Comparison of ENCODE assay signal across 14 cellular contexts in the genomic region with DNA sequence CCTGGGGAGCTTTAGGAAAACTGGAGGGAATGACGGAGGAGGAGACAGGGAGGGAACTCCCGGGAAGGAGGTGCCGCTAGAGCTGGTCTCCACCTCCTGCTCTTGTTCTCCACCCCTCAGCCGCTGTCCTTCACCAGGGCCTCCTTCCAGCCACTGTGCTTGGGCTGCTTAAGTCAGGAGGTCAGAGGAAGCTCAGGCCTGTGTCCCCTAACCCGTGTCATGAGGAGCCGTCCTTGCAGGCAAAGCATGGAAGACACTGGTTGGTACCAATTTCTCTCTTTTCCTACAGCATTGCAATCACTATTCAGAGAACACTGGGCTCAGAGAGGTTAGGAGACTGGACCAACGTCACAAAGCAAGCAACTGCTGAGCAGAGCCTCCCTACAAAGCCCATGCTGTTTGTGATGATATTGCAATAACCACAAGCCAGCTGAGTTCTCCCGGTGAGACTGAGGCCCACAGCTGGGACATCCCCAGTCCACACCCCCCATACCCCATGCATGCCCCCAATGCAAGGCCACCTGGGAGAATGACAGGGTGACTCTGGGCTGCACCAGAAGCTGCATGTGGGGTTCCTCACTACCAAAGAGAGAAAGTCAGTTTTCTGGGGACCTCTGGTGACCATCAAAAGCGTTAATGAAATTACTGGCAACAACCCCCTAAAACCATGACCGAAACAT.
DNase-seq lines count a peak whose midpoint lies in the region; ATAC-seq and TF ChIP-seq lines count a peak whose summit lies in the region.
"Had no signal": no experiment of that assay in that cellular context is flagged by ENCODE, and none has a peak within 500 bp of the region (broad histone marks: within the 10 kb centered on the region; RNA-seq: fewer than 3 reads in every experiment).

No MANE protein-coding gene starts in this region.

- intact Hi-C loops in activated CD4-positive, alpha-beta memory T cell treated with anti-CD3 and anti-CD28 coated beads for 36 hours (cut with micrococcal nuclease): no loop called here
- intact Hi-C loops in uterus (cut with DNase I; ENCODE audit: low total_unique reads): no loop called here

- CTCF ChIA-PET in activated CD4-positive, alpha-beta memory T cell treated with anti-CD3 and anti-CD28 coated beads for 36 hours (lab: Charles Lee): interaction anchor here (1.9 kb wide), 1 partner anchor 50 kb away, joined by 4 read pairs; no protein-coding TSS in a partner anchor

- no peak overlapping the region for H3K27ac ChIP-seq in coronary artery
- H3K27ac ChIP-seq in uterus: no peak overlapping the region

- no peak overlapping the region for H3K27ac Mint-ChIP-seq in stimulated activated memory B cell treated with anti-CD40 and anti-IgM and Interleukin-4, amounts not matched to agents 10 μg/mL and 1 μg/mL and 100 μg/mL, for 72 hours
- H3K27ac Mint-ChIP-seq in activated CD4-positive, alpha-beta memory T cell treated with anti-CD3 and anti-CD28 coated beads for 36 hours: no peak overlapping the region
- H3K27ac Mint-ChIP-seq: CD4-positive, alpha-beta memory T cell; GM23338 had no signal

- no peaks in the 10 kb centered on the region for H3K9me3 ChIP-seq in uterus
- H3K9me3 ChIP-seq: Caco-2 had no signal

- H3K4me3 ChIP-seq in coronary artery: no peak overlapping the region
- no peak overlapping the region for H3K4me3 ChIP-seq in uterus
- H3K4me3 ChIP-seq: GM23338 had no signal

- H3K27me3 Mint-ChIP-seq in stimulated activated memory B cell treated with anti-CD40 and anti-IgM and Interleukin-4, amounts not matched to agents 10 μg/mL and 1 μg/mL and 100 μg/mL, for 72 hours: no peaks in the 10 kb centered on the region
- H3K27me3 Mint-ChIP-seq in activated CD4-positive, alpha-beta memory T cell treated with anti-CD3 and anti-CD28 coated beads for 36 hours: peaks cover 2% of the 10 kb centered on the region
- H3K27me3 Mint-ChIP-seq: CD4-positive, alpha-beta memory T cell had no signal

- no peaks in the 10 kb centered on the region for H3K36me3 Mint-ChIP-seq in stimulated activated memory B cell treated with anti-CD40 and anti-IgM and Interleukin-4, amounts not matched to agents 10 μg/mL and 1 μg/mL and 100 μg/mL, for 72 hours
- no peaks in the 10 kb centered on the region for H3K36me3 Mint-ChIP-seq in activated CD4-positive, alpha-beta memory T cell treated with anti-CD3 and anti-CD28 coated beads for 36 hours

- no peak overlapping the region for H3K4me3 Mint-ChIP-seq in stimulated activated memory B cell treated with anti-CD40 and anti-IgM and Interleukin-4, amounts not matched to agents 10 μg/mL and 1 μg/mL and 100 μg/mL, for 72 hours
- H3K4me3 Mint-ChIP-seq in activated CD4-positive, alpha-beta memory T cell treated with anti-CD3 and anti-CD28 coated beads for 36 hours: no peak overlapping the region
- H3K4me3 Mint-ChIP-seq: CD4-positive, alpha-beta memory T cell; GM23338; H9 had no signal

- H3K9me3 Mint-ChIP-seq in stimulated activated memory B cell treated with anti-CD40 and anti-IgM and Interleukin-4, amounts not matched to agents 10 μg/mL and 1 μg/mL and 100 μg/mL, for 72 hours: peaks cover 10% of the 10 kb centered on the region
- peaks cover 11% of the 10 kb centered on the region for H3K9me3 Mint-ChIP-seq in activated CD4-positive, alpha-beta memory T cell treated with anti-CD3 and anti-CD28 coated beads for 36 hours

- TF ChIP-seq CTCF in coronary artery (IDR thresholded peaks at IDR 0.05) (no peak), uterus (IDR thresholded peaks at IDR 0.05) (no peak)

- POLR2A ChIA-PET in activated CD4-positive, alpha-beta memory T cell treated with anti-CD3 and anti-CD28 coated beads for 36 hours (lab: Charles Lee): no interaction called here

- H3K4me1 Mint-ChIP-seq in stimulated activated memory B cell treated with anti-CD40 and anti-IgM and Interleukin-4, amounts not matched to agents 10 μg/mL and 1 μg/mL and 100 μg/mL, for 72 hours: no peaks in the 10 kb centered on the region
- H3K4me1 Mint-ChIP-seq in activated CD4-positive, alpha-beta memory T cell treated with anti-CD3 and anti-CD28 coated beads for 36 hours (ENCODE audit: low read depth): no peaks in the 10 kb centered on the region
- H3K4me1 Mint-ChIP-seq: CD4-positive, alpha-beta memory T cell; GM23338; H9 had no signal

- peak; percentile 31 for ATAC-seq in stimulated activated memory B cell treated with anti-CD40 and anti-IgM and Interleukin-4, amounts not matched to agents 10 μg/mL and 1 μg/mL and 100 μg/mL, for 72 hours
- ATAC-seq: GM23338, HCT116 had no signal

- no peaks in the 10 kb centered on the region for H3K4me1 ChIP-seq in uterus
- H3K4me1 ChIP-seq: Caco-2 had no signal

- no peaks in the 10 kb centered on the region for H3K36me3 ChIP-seq in uterus

- peak; percentile 46 for DNase-seq in coronary artery (ENCODE audit: low spot score)
- peak; percentile 62 for DNase-seq in mesenteric fat pad (ENCODE audit: low spot score)
- no peak for DNase-seq in activated CD4-positive, alpha-beta memory T cell treated with anti-CD3 and anti-CD28 coated beads for 36 hours
- DNase-seq in uterus: no peak
- DNase-seq in COLO829 (ENCODE audit: low spot score): no peak
- DNase-seq: C1 segment of cervical spinal cord; Caco-2; CD4-positive, alpha-beta memory T cell; DMS153; DND-41; H9 had no signal

- no peak for TF ChIP-seq POLR2A in uterus (IDR thresholded peaks at IDR 0.05)

- H3K27me3 ChIP-seq in uterus: no peaks in the 10 kb centered on the region

Comparison
In these comparisons a context has a peak if more than half of its experiments do, and no peak if none do; other contexts are left out.
1. DNase-seq: peak in coronary artery (single experiment) and mesenteric fat pad (single experiment); none in activated CD4-positive, alpha-beta memory T cell treated with anti-CD3 and anti-CD28 coated beads for 36 hours (single experiment), uterus (0 of 2) and COLO829 (single experiment).